In genomic region chr17:82444284-82444893, GRCh38 we compare ENCODE assay signal across 19 cellular contexts. TPM values are rescaled to one million over a fixed set of nuclear protein-coding genes. Genes with fewer than 3 reads are reported as not detected.
A peak's percentile ranks its signal among the peaks of the same experiment; 100 is the strongest.
DNase-seq lines count a peak whose midpoint lies in the region; ATAC-seq and TF ChIP-seq lines count a peak whose summit lies in the region.
"Had no signal": no experiment of that assay in that cellular context is flagged by ENCODE, and none has a peak within 500 bp of the region (broad histone marks: within the 10 kb centered on the region; RNA-seq: fewer than 3 reads in every experiment).

No MANE protein-coding gene starts in this region.

- H3K36me3 ChIP-seq in right lobe of liver: peaks cover 0 to 2% (median 0%) of the 10 kb centered on the region in 4 donors
- H3K36me3 ChIP-seq in tibial artery: peaks cover 0 to 59% (median 26%) of the 10 kb centered on the region in 3 donors
- H3K36me3 ChIP-seq: colonic mucosa had no signal

- H3K27ac ChIP-seq in angular gyrus (ENCODE audit: low read depth, low read length): peak overlapping the region; percentile 64
- H3K27ac ChIP-seq in right lobe of liver: peak overlapping the region in 1 of 3 donors; percentile 8
- H3K27ac ChIP-seq in tibial artery: no peak overlapping the region
- H3K27ac ChIP-seq: colonic mucosa, psoas muscle had no signal

- H3K9me3 ChIP-seq in right lobe of liver (no peaks in the 10 kb centered on the region), tibial artery (no peaks in the 10 kb centered on the region)
- H3K9me3 ChIP-seq: colonic mucosa, psoas muscle had no signal

- peak in 2 of 3 donors; percentile 49 to 68 for DNase-seq in right lobe of liver
- DNase-seq in NCI-H748 (lab: John Stamatoyannopoulos, UW; ENCODE audit: unreplicated experiment): no peak
- DNase-seq in tibial artery: no peak
- DNase-seq: activated CD4-positive, alpha-beta T cell treated with anti-CD3 and anti-CD28 coated beads for 1 hour; CD4-positive, alpha-beta memory T cell; colonic mucosa; DMS153; KBM-7; NCI-H146; NCI-H2171 treated with DMSO at 0.1 percent for 48 hours; NCI-H526 treated with DMSO at 0.1 percent for 48 hours; psoas muscle; RPMI8226; stimulated activated CD4-positive, alpha-beta T cell treated with anti-CD3 and anti-CD28 coated beads, Interleukin-2, amount 100 ng/mL, for 24 hours; stimulated activated naive CD8-positive, alpha-beta T cell treated with anti-CD3 and anti-CD28 coated beads, Interleukin-15, Interleukin-2, amounts not matched to agents 100 U/mL and 50 U/mL, for 24 hours had no signal

- WGBS in right lobe of liver (ENCODE audit: insufficient coverage, low coverage, low lambda C conversion rate, missing lambda C conversion rate): 51% methylated on average over 11 of the region's 35 CpGs

- H3K4me3 ChIP-seq in right lobe of liver (peak overlapping the region in 1 of 3 donors; percentile 18), tibial artery (no peak overlapping the region)
- H3K4me3 ChIP-seq: colonic mucosa, GM23338, psoas muscle had no signal

- no peak for TF ChIP-seq CTCF in right lobe of liver (IDR thresholded peaks at IDR 0.05)
- no peak for TF ChIP-seq CTCF in tibial artery (IDR thresholded peaks at IDR 0.05)

- H3K4me1 ChIP-seq in right lobe of liver (peaks cover 0 to 32% (median 14%) of the 10 kb centered on the region in 4 donors), tibial artery (peaks cover 0 to 31% (median 14%) of the 10 kb centered on the region in 4 donors)

- intact Hi-C loops in right lobe of liver (cut with DNase I) (no loop called here), tibial artery (cut with DNase I; ENCODE audit: low total_unique reads) (no loop called here)

- no peaks in the 10 kb centered on the region for H3K27me3 ChIP-seq in right lobe of liver
- no peaks in the 10 kb centered on the region for H3K27me3 ChIP-seq in tibial artery
- H3K27me3 ChIP-seq: colonic mucosa had no signal

- ATAC-seq in right lobe of liver (peak in 3 of 4 donors; percentile 7 to 63 (median 39)), HG03432 (IDR thresholded peaks at IDR 0.05; ENCODE audit: unreplicated experiment) (no peak)
- ATAC-seq: GM23338; psoas muscle; stimulated activated naive CD8-positive, alpha-beta T cell treated with anti-CD3 and anti-CD28 coated beads, Interleukin-15, Interleukin-2, amounts not matched to agents 100 U/mL and 50 U/mL, for 24 hours had no signal

- TF ChIP-seq POLR2A in GM15510 (IDR thresholded peaks at IDR 0.05; ENCODE audit: borderline replicate concordance, extremely low read depth, insufficient read length): peak; percentile 0
- TF ChIP-seq POLR2A in right lobe of liver (IDR thresholded peaks at IDR 0.05): no peak

RNA-seq across cellular contexts. Expression of gene CYBC1, which starts 6.2 kb away (rescaled TPM):
- 10 to 100 TPM; 29.4 to 82.4 (median 46.4) TPM for total RNA-seq in right lobe of liver

RNA-seq across cellular contexts. Expression of gene NARF, which starts 14.2 kb away (rescaled TPM):
- 10 to 100 TPM in 5 of 6 experiments, 1 to 10 TPM in 1; 9.3 to 48.6 (median 21.8) TPM for total RNA-seq in right lobe of liver

RNA-seq across cellular contexts. Expression of gene OGFOD3, which starts 26.0 kb away (rescaled TPM):
- total RNA-seq in right lobe of liver: 10 to 100 TPM; 13.5 to 23.4 (median 16.2) TPM

RNA-seq across cellular contexts. Expression of gene HEXD, which starts 26.2 kb away (rescaled TPM):
- total RNA-seq in right lobe of liver: 10 to 100 TPM in 5 of 6 experiments, 1 to 10 TPM in 1; 9.6 to 30.4 (median 20.2) TPM

Comparison
In these comparisons a context has a peak if more than half of its experiments do, and no peak if none do; other contexts are left out.
1. DNase-seq: peak in right lobe of liver (2 of 3); none in NCI-H748 (single experiment) and tibial artery (0 of 2).